In the genomic region with DNA sequence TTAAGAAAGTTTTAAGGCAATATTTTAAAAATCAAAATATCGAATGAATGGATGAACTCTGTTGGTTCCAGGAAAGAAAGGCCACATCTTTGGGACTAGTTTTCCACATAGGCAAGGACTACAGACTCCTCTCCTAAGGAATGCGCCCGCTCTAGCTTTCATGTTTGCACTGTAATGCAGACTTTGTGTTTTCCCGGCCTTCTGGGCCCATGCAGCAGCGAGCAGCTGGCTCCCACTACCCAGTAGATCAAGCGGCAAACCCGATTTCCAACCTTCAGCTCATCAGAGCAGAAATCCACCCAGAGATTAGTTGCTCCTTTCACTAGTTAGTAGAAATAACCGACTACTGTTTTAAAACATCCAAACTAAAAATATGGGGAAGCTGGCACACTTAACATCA, we compare ENCODE assay signal across 1 cellular context.
TF ChIP-seq lines count a peak whose summit lies in the region.

No MANE protein-coding gene starts in this region.

TF ChIP-seq in H1, 55 proteins besides CTCF, POLR2A, EP300 and RAD21 (continued from another document):
- TF ChIP-seq, protein P1, sequence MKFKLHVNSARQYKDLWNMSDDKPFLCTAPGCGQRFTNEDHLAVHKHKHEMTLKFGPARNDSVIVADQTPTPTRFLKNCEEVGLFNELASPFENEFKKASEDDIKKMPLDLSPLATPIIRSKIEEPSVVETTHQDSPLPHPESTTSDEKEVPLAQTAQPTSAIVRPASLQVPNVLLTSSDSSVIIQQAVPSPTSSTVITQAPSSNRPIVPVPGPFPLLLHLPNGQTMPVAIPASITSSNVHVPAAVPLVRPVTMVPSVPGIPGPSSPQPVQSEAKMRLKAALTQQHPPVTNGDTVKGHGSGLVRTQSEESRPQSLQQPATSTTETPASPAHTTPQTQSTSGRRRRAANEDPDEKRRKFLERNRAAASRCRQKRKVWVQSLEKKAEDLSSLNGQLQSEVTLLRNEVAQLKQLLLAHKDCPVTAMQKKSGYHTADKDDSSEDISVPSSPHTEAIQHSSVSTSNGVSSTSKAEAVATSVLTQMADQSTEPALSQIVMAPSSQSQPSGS (IDR thresholded peaks at IDR 0.05; ENCODE audit: low read length), result no peak
- no peak for TF ChIP-seq TCF12 (IDR thresholded peaks at IDR 0.05; ENCODE audit: low read depth, low read length)
- no peak for TF ChIP-seq EZH2 (IDR thresholded peaks at IDR 0.05; ENCODE audit: low read depth, low read length, severe bottlenecking)
- TF ChIP-seq KDM4A (IDR thresholded peaks at IDR 0.05; ENCODE audit: low read depth, low read length, severe bottlenecking), result no peak
- TF ChIP-seq, protein P2, sequence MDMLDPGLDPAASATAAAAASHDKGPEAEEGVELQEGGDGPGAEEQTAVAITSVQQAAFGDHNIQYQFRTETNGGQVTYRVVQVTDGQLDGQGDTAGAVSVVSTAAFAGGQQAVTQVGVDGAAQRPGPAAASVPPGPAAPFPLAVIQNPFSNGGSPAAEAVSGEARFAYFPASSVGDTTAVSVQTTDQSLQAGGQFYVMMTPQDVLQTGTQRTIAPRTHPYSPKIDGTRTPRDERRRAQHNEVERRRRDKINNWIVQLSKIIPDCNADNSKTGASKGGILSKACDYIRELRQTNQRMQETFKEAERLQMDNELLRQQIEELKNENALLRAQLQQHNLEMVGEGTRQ (IDR thresholded peaks at IDR 0.05; ENCODE audit: low read length), result no peak
